Comparison of ENCODE assay signal across 8 cellular contexts in genomic region chr3:50327943-50328691, GRCh38. TPM values are rescaled to one million over a fixed set of nuclear protein-coding genes. Genes with fewer than 3 reads are reported as not detected.
A peak's percentile ranks its signal among the peaks of the same experiment; 100 is the strongest.
DNase-seq lines count a peak whose midpoint lies in the region; ATAC-seq and TF ChIP-seq lines count a peak whose summit lies in the region.

TUSC2 (minus strand) TSS chr3:50328223; CDS start chr3:50328099, 124 bp downstream.

- H3K4me3 ChIP-seq in NB4 (ENCODE audit: low read depth, low read length) = peak within 1 kb of the TSS; percentile 91
- peak within 1 kb of the TSS; percentile 94 for H3K4me3 ChIP-seq in osteoblast (ENCODE audit: insufficient read depth, low read length)
- peak within 1 kb of the TSS; percentile 90 for H3K4me3 ChIP-seq in thoracic aorta

- peaks cover 2% of the 10 kb centered on the region for H3K27me3 Mint-ChIP-seq in HFFc6 (ENCODE audit: insufficient read depth)
- no peaks in the 10 kb centered on the region for H3K27me3 Mint-ChIP-seq in activated naive CD4-positive, alpha-beta T cell treated with anti-CD3 and anti-CD28 coated beads, Interleukin-2, amount 50 U/mL, for 24 hours

- H3K4me1 Mint-ChIP-seq in HFFc6 (ENCODE audit: low read depth) = peaks cover 14% of the 10 kb centered on the region
- H3K4me1 Mint-ChIP-seq in activated naive CD4-positive, alpha-beta T cell treated with anti-CD3 and anti-CD28 coated beads, Interleukin-2, amount 50 U/mL, for 24 hours = peaks cover 25% of the 10 kb centered on the region

- peaks cover 7% of the 10 kb centered on the region; the same call in 1 of the 2 replicates for H3K36me3 Mint-ChIP-seq in HFFc6 (ENCODE audit: low read depth)
- H3K36me3 Mint-ChIP-seq in activated naive CD4-positive, alpha-beta T cell treated with anti-CD3 and anti-CD28 coated beads, Interleukin-2, amount 50 U/mL, for 24 hours = no peaks in the 10 kb centered on the region

- H3K9me3 ChIP-seq in osteoblast (ENCODE audit: low read depth, low read length) (no peaks in the 10 kb centered on the region), thoracic aorta (no peaks in the 10 kb centered on the region)

- peak within 1 kb of the TSS; percentile 99 for H3K4me2 ChIP-seq in osteoblast (ENCODE audit: insufficient read depth, low read length)

- peak; percentile 93 for ATAC-seq in SK-N-SH treated with all-trans-retinoic acid at 6 μM for 48 hours
- ATAC-seq in thoracic aorta (ENCODE audit: insufficient number of reproducible peaks, low FRiP score, low read depth) = peak; percentile 71

- H3K4me3 Mint-ChIP-seq in HFFc6 = peak within 1 kb of the TSS; percentile 94
- H3K4me3 Mint-ChIP-seq in activated naive CD4-positive, alpha-beta T cell treated with anti-CD3 and anti-CD28 coated beads, Interleukin-2, amount 50 U/mL, for 24 hours = peak within 1 kb of the TSS; percentile 96

- peaks cover 28% of the 10 kb centered on the region for H4K20me1 ChIP-seq in osteoblast (ENCODE audit: insufficient read depth, low read length)

- TF ChIP-seq CTCF in HFFc6 (IDR thresholded peaks at IDR 0.05) (no peak), NB4 (IDR thresholded peaks at IDR 0.05; ENCODE audit: low read depth, low read length) (no peak), osteoblast (IDR thresholded peaks at IDR 0.05; ENCODE audit: extremely low read depth, low read depth, low read length) (no peak), thoracic aorta (IDR thresholded peaks at IDR 0.05) (no peak)

- DNase-seq in GM04503 (ENCODE audit: low read depth) (peak; percentile 71), HFFc6 (peak; percentile 94), NB4 (ENCODE audit: low read depth) (peak; percentile 97), glomerular endothelial cell (ENCODE audit: extremely low read depth, low read depth, low spot score) (no peak), osteoblast (ENCODE audit: insufficient read length, low spot score, missing footprints) (peak; percentile 100), thoracic aorta (ENCODE audit: low spot score) (peak; percentile 95)

- peaks cover 54% of the 10 kb centered on the region for H3K79me2 ChIP-seq in osteoblast (ENCODE audit: insufficient read depth, low read length)

- H3K27ac ChIP-seq in osteoblast (ENCODE audit: low read depth, low read length) (peak within 1 kb of the TSS; percentile 86), thoracic aorta (peak within 1 kb of the TSS; percentile 65 to 80)

- peak within 1 kb of the TSS; percentile 94 for H2AFZ ChIP-seq in osteoblast (ENCODE audit: low read length)

- H3K9me3 Mint-ChIP-seq in HFFc6 = no peaks in the 10 kb centered on the region
- no peaks in the 10 kb centered on the region for H3K9me3 Mint-ChIP-seq in activated naive CD4-positive, alpha-beta T cell treated with anti-CD3 and anti-CD28 coated beads, Interleukin-2, amount 50 U/mL, for 24 hours

- peak; percentile 69 for TF ChIP-seq POLR2A in NB4 (IDR thresholded peaks at IDR 0.05; ENCODE audit: extremely low read depth, insufficient read length)

- H3K36me3 ChIP-seq in osteoblast (ENCODE audit: insufficient read depth, low read length) (peaks cover 47% of the 10 kb centered on the region), thoracic aorta (peaks cover 36% of the 10 kb centered on the region)

- H3K27me3 ChIP-seq in osteoblast (ENCODE audit: insufficient read depth, low read length) (no peaks in the 10 kb centered on the region), thoracic aorta (replicated peaks; ENCODE audit: insufficient read depth) (no peaks in the 10 kb centered on the region)

- peaks cover 14% of the 10 kb centered on the region for H3K4me1 ChIP-seq in osteoblast (ENCODE audit: insufficient read depth, low read length)
- H3K4me1 ChIP-seq in thoracic aorta (ENCODE audit: control insufficient read depth in 1 of 2, low read depth in 2 of 2) = peaks cover 13 to 24% of the 10 kb centered on the region in 2 donors

- H3K27ac Mint-ChIP-seq in HFFc6 = peak within 1 kb of the TSS; percentile 84
- peak within 1 kb of the TSS; percentile 95 for H3K27ac Mint-ChIP-seq in activated naive CD4-positive, alpha-beta T cell treated with anti-CD3 and anti-CD28 coated beads, Interleukin-2, amount 50 U/mL, for 24 hours

TF ChIP-seq in SK-N-SH treated with all-trans-retinoic acid at 6 μM for 48 hours, 23 proteins besides CTCF, POLR2A, EP300 and RAD21:
- 0 out of 2 replicates have a peak, but pooled peaks have one; percentile 38 for TF ChIP-seq TCF4 (CRISPR knock-in tag; IDR thresholded peaks at IDR 0.05; ENCODE audit: borderline replicate concordance)
- TF ChIP-seq PATZ1 (CRISPR knock-in tag; IDR thresholded peaks at IDR 0.05; ENCODE audit: borderline replicate concordance) = no peak

RNA-seq across cellular contexts. Expression of gene TUSC2, which starts in this region (rescaled TPM):
- total RNA-seq in HFFc6 (2021; fragmentation: NEBNext Ultra II Directional; extraction: Animal tissue kit (Norgen Biotek cat#: 25700)) = 10 to 100 TPM; 23.9 to 34.2 (median 26.8) TPM
- 28.0 and 85.3 TPM in 2 replicates for total RNA-seq in glomerular endothelial cell
- total RNA-seq in osteoblast = 15.9 and 16.6 TPM in 2 replicates
- total RNA-seq in thoracic aorta = 10 to 100 TPM; 12.6 to 19.4 TPM
